ENCODE assay signal across 11 cellular contexts in the genomic region with DNA sequence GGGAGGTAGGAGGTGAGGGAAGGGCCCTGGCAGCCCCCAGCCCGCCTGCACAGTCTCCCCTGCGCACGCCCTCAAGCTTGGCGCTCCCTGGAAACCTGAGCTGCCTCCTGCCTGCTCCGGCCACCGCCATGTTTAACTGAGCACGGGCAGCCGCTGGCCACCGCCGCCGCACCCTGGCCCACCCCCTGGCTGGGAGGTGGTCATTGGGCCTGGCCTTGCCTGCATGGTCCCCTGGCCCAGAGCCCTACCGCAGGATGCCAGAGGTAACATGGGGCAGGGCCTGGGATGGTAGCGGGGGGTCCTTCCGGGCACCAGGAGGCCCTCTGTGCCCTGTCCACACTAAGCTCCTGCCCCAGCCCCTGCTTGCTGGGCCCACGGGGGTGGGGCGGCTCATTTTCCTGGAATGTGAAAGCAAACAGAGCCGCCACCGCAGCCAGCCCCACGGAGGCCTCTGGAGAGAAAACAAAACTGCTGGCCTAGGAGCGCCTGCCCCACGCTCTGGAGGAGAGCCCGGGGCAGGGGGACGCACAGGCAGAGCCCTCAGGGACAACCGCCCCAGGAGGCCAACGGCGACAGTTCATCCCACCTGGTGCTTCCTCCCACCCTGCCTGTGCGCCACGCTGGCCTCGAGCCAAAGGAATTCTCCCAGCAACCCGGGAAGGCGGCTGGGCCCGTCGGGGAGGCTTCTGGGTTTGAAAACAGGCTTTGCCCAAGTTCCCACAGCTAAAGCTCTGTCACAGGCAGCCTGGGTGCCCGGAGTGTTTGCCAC. TPM values are rescaled to one million over a fixed set of nuclear protein-coding genes. Genes with fewer than 3 reads are reported as not detected.
A peak's percentile ranks its signal among the peaks of the same experiment; 100 is the strongest.
DNase-seq lines count a peak whose midpoint lies in the region; ATAC-seq, FAIRE-seq and TF ChIP-seq lines count a peak whose summit lies in the region.
"Had no signal": no experiment of that assay in that cellular context is flagged by ENCODE, and none has a peak within 500 bp of the region (broad histone marks: within the 10 kb centered on the region; RNA-seq: fewer than 3 reads in every experiment).

No MANE protein-coding gene starts in this region.

- H3K4me1 ChIP-seq in mucosa of rectum (ENCODE audit: control insufficient read depth in 2 of 2, insufficient read depth in 2 of 2, low read length in 2 of 2) = peaks cover 45 to 47% of the 10 kb centered on the region in 2 donors

- FAIRE-seq in HTR-8/SVneo (lab: Jason Lieb, UNC) = no peak

- TF ChIP-seq CTCF in AG04450 (IDR thresholded peaks at IDR 0.05; ENCODE audit: low read depth, low read length) (no peak), choroid plexus epithelial cell (conservative IDR thresholded peaks at IDR 0.05; ENCODE audit: low read depth, low read length) (no peak)

- CTCF ChIA-PET in AG04450 (lab: Charles Lee) = interaction anchor here (1.5 kb wide), 1 partner anchor 13 kb away, joined by 6 read pairs; no protein-coding TSS in a partner anchor
- CTCF ChIA-PET in activated naive CD4-positive, alpha-beta T cell treated with anti-CD3 and anti-CD28 coated beads, Interleukin-2, amount 10 ng/mL, durations not matched to agents 7 days and 5 days (lab: Charles Lee) = no interaction called here

- no peak for ATAC-seq in HG03045 (IDR thresholded peaks at IDR 0.05; ENCODE audit: unreplicated experiment)
- ATAC-seq in HG03108 (IDR thresholded peaks at IDR 0.05; ENCODE audit: unreplicated experiment) = no peak

- no peaks in the 10 kb centered on the region for H3K36me3 Mint-ChIP-seq in activated naive CD4-positive, alpha-beta T cell treated with anti-CD3 and anti-CD28 coated beads, Interleukin-2, amount 10 ng/mL, durations not matched to agents 7 days and 5 days
- H3K36me3 Mint-ChIP-seq: IgD-negative memory B cell had no signal

- H3K9me3 Mint-ChIP-seq in activated naive CD4-positive, alpha-beta T cell treated with anti-CD3 and anti-CD28 coated beads, Interleukin-2, amount 10 ng/mL, durations not matched to agents 7 days and 5 days = no peaks in the 10 kb centered on the region
- H3K9me3 Mint-ChIP-seq: IgD-negative memory B cell had no signal

- no peaks in the 10 kb centered on the region for H3K4me1 Mint-ChIP-seq in activated naive CD4-positive, alpha-beta T cell treated with anti-CD3 and anti-CD28 coated beads, Interleukin-2, amount 10 ng/mL, durations not matched to agents 7 days and 5 days
- H3K4me1 Mint-ChIP-seq: IgD-negative memory B cell had no signal

- H3K27ac Mint-ChIP-seq in activated naive CD4-positive, alpha-beta T cell treated with anti-CD3 and anti-CD28 coated beads, Interleukin-2, amount 10 ng/mL, durations not matched to agents 7 days and 5 days = no peak overlapping the region
- H3K27ac Mint-ChIP-seq: IgD-negative memory B cell had no signal

- H3K4me3 Mint-ChIP-seq in activated naive CD4-positive, alpha-beta T cell treated with anti-CD3 and anti-CD28 coated beads, Interleukin-2, amount 10 ng/mL, durations not matched to agents 7 days and 5 days = no peak overlapping the region

- H3K4me3 ChIP-seq in AG04450 (ENCODE audit: low read depth, low read length) (peak overlapping the region; percentile 20; the same call in 1 of the 2 replicates), choroid plexus epithelial cell (ENCODE audit: low read depth, low read length) (peak overlapping the region; percentile 28), mucosa of rectum (ENCODE audit: low read length in 2 of 2) (no peak overlapping the region)

- peaks cover 18% of the 10 kb centered on the region for H3K27me3 Mint-ChIP-seq in activated naive CD4-positive, alpha-beta T cell treated with anti-CD3 and anti-CD28 coated beads, Interleukin-2, amount 10 ng/mL, durations not matched to agents 7 days and 5 days

- peak; percentile 43 for DNase-seq in AG04450 (ENCODE audit: low read depth, low spot score)
- peak; percentile 74 for DNase-seq in LHCN-M2 (ENCODE audit: low read depth)
- peak; percentile 92 for DNase-seq in choroid plexus epithelial cell (ENCODE audit: low read depth)
- DNase-seq in HTR-8/SVneo (ENCODE audit: insufficient read length, low spot score) = no peak
- no peak for DNase-seq in activated naive CD4-positive, alpha-beta T cell treated with anti-CD3 and anti-CD28 coated beads, Interleukin-2, amount 10 ng/mL, durations not matched to agents 7 days and 5 days
- DNase-seq: GF-D8; stimulated activated CD4-positive, alpha-beta T cell treated with anti-CD3 and anti-CD28 coated beads, Interleukin-4, amount 100 ng/mL, for 24 hours had no signal

- H3K27ac ChIP-seq in AG04450 (ENCODE audit: low read depth, low read length) (peak overlapping the region; percentile 95), mucosa of rectum (ENCODE audit: low read depth in 2 of 2, low read length in 2 of 2) (peak overlapping the region; percentile 79 to 81)

- no peaks in the 10 kb centered on the region; the same call in 1 of the 2 replicates for H3K9me3 ChIP-seq in AG04450 (ENCODE audit: control insufficient read depth, insufficient read depth, low read length)
- no peaks in the 10 kb centered on the region for H3K9me3 ChIP-seq in mucosa of rectum (ENCODE audit: control insufficient read depth in 2 of 2, low read length in 2 of 2)

- H3K36me3 ChIP-seq in mucosa of rectum (ENCODE audit: control insufficient read depth in 2 of 2, insufficient read depth in 2 of 2, low read length in 2 of 2) = peaks cover 3 to 6% of the 10 kb centered on the region in 2 donors

- peak overlapping the region in 1 of 2 donors; percentile 54 for H3K9ac ChIP-seq in mucosa of rectum (ENCODE audit: low read depth in 1 of 2, low read length in 2 of 2)

- POLR2A ChIA-PET in AG04450 (lab: Yijun Ruan, JAX) = interaction anchor here (0.6 to 1.8 kb wide), 4 partner anchors 12 to 433 kb away, joined by 3 to 9 read pairs (median 6); a partner anchor contains a TSS

- no peaks in the 10 kb centered on the region for H3K27me3 ChIP-seq in AG04450 (ENCODE audit: control insufficient read depth, insufficient read depth, low read length)
- no peaks in the 10 kb centered on the region for H3K27me3 ChIP-seq in mucosa of rectum (ENCODE audit: control insufficient read depth in 2 of 2, insufficient read depth in 2 of 2, low read length in 2 of 2)

RNA-seq across cellular contexts. Expression of a gene that starts 8.9 kb away (rescaled TPM):
- 16.7 and 23.5 TPM in 2 replicates for polyA plus RNA-seq in AG04450 (2011; rRNA removed)
- 6.3 and 6.5 TPM in 2 replicates for polyA minus RNA-seq in AG04450 (2011; rRNA and poly(A)+ RNA removed)
- total RNA-seq in LHCN-M2 (2014; rRNA removed) = 5.5 and 7.3 TPM in 2 replicates
- polyA plus RNA-seq in LHCN-M2 (2012) = 27.4 TPM
- polyA plus RNA-seq: IgD-negative memory B cell had no signal

RNA-seq across cellular contexts. Expression of a gene that starts 12.0 kb away (rescaled TPM):
- polyA plus RNA-seq in AG04450 (2011; rRNA removed) = 10.7 and 14.5 TPM in 2 replicates
- polyA minus RNA-seq in AG04450 (2011; rRNA and poly(A)+ RNA removed) = 4.3 and 4.7 TPM in 2 replicates
- total RNA-seq in LHCN-M2 (2014; rRNA removed) = 25.5 and 29.0 TPM in 2 replicates
- 19.1 TPM for polyA plus RNA-seq in LHCN-M2 (2012)

RNA-seq across cellular contexts. Expression of a gene that starts 12.2 kb away (rescaled TPM):
- 35.9 and 42.2 TPM in 2 replicates for polyA plus RNA-seq in AG04450 (2011; rRNA removed)
- 67.9 and 99.1 TPM in 2 replicates for polyA minus RNA-seq in AG04450 (2011; rRNA and poly(A)+ RNA removed)
- total RNA-seq in LHCN-M2 (2014; rRNA removed) = 49.8 and 52.2 TPM in 2 replicates
- polyA plus RNA-seq in LHCN-M2 (2012) = 50.6 TPM

RNA-seq across cellular contexts. Expression of a gene that starts 16.0 kb away (rescaled TPM):
- polyA plus RNA-seq in AG04450 (2011; rRNA removed) = 0.66 and 0.94 TPM in 2 replicates
- not detected in 2 replicates for polyA minus RNA-seq in AG04450 (2011; rRNA and poly(A)+ RNA removed)
- 1.3 TPM in 2 replicates for total RNA-seq in LHCN-M2 (2014; rRNA removed)
- 0.43 TPM for polyA plus RNA-seq in LHCN-M2 (2012)
- polyA plus RNA-seq: IgD-negative memory B cell had no signal

RNA-seq across cellular contexts. Expression of a gene that starts 26.0 kb away (rescaled TPM):
- polyA plus RNA-seq in AG04450 (2011; rRNA removed) = 8.2 and 10.7 TPM in 2 replicates
- 7.2 and 7.8 TPM in 2 replicates for polyA minus RNA-seq in AG04450 (2011; rRNA and poly(A)+ RNA removed)
- 37.2 and 47.5 TPM in 2 replicates for total RNA-seq in LHCN-M2 (2014; rRNA removed)
- polyA plus RNA-seq in LHCN-M2 (2012) = 25.4 TPM

Comparison
In these comparisons a context has a peak if more than half of its experiments do, and no peak if none do; other contexts are left out.
1. DNase-seq: peak in AG04450 (single experiment), LHCN-M2 (single experiment) and choroid plexus epithelial cell (single experiment); none in HTR-8/SVneo (single experiment) and activated naive CD4-positive, alpha-beta T cell treated with anti-CD3 and anti-CD28 coated beads, Interleukin-2, amount 10 ng/mL, durations not matched to agents 7 days and 5 days (single experiment).
2. H3K4me3 ChIP-seq: peak in AG04450 (single experiment) and choroid plexus epithelial cell (single experiment); none in mucosa of rectum (0 of 2).